22 cellular contexts compared by ENCODE assay signal in genomic region chr13:27569405-27569804, GRCh38.
"Had no signal": no experiment of that assay in that cellular context is flagged by ENCODE, and none has a peak within 500 bp of the region (broad histone marks: within the 10 kb centered on the region; RNA-seq: fewer than 3 reads in every experiment).

No MANE protein-coding gene starts in this region.

- H3K9me3 ChIP-seq: heart left ventricle, sigmoid colon, stomach, thoracic aorta, transverse colon had no signal

- H3K27ac Mint-ChIP-seq: dendritic cell treated with granulocyte-macrophage colony-stimulating factor and Interleukin-4, amounts not matched to agents 40 ng/mL and 50 ng/mL, for 4 days; effector memory CD8-positive, alpha-beta T cell; memory B cell; mesothelial cell of epicardium; natural killer cell had no signal

- DNase-seq: effector memory CD8-positive, alpha-beta T cell; erythroblast; heart left ventricle; hippocampal formation; natural killer cell; sigmoid colon; stimulated activated CD4-positive, alpha-beta T cell treated with anti-CD3 and anti-CD28 coated beads, Interleukin-2, amount 100 ng/mL, for 24 hours; stimulated activated CD4-positive, alpha-beta T cell treated with anti-CD3 and anti-CD28 coated beads, Interleukin-4, amount 100 ng/mL, for 4 hours; stimulated activated naive CD4-positive, alpha-beta T cell; stomach; substantia nigra; transverse colon had no signal

- H3K27me3 ChIP-seq: heart left ventricle, sigmoid colon, stomach, transverse colon had no signal

- ATAC-seq: effector memory CD8-positive, alpha-beta T cell; heart left ventricle; left lobe of liver; natural killer cell had no signal

- H3K4me3 ChIP-seq: heart left ventricle, sigmoid colon, skin epidermis, stomach, thoracic aorta, transverse colon had no signal

- H3K27me3 Mint-ChIP-seq: dendritic cell treated with granulocyte-macrophage colony-stimulating factor and Interleukin-4, amounts not matched to agents 40 ng/mL and 50 ng/mL, for 4 days; effector memory CD8-positive, alpha-beta T cell; memory B cell had no signal

- H3K36me3 Mint-ChIP-seq: natural killer cell had no signal

- H3K9me3 Mint-ChIP-seq: effector memory CD8-positive, alpha-beta T cell; memory B cell; natural killer cell; neural crest cell had no signal

- H3K4me3 Mint-ChIP-seq: dendritic cell treated with granulocyte-macrophage colony-stimulating factor and Interleukin-4, amounts not matched to agents 40 ng/mL and 50 ng/mL, for 4 days; effector memory CD8-positive, alpha-beta T cell; memory B cell; mesothelial cell of epicardium; natural killer cell; neural crest cell had no signal

- H3K27ac ChIP-seq: heart left ventricle, sigmoid colon, stomach, thoracic aorta, transverse colon had no signal

- FAIRE-seq: colon, frontal cortex, islet of Langerhans had no signal

- H3K4me1 ChIP-seq: sigmoid colon, transverse colon had no signal
